Comparison of ENCODE assay signal across 1 cellular context in genomic region chr3:31762888-31763351, GRCh38.
TF ChIP-seq lines count a peak whose summit lies in the region.

No MANE protein-coding gene starts in this region.

TF ChIP-seq in HEK293, 187 proteins besides CTCF, POLR2A, EP300 and RAD21 (continued from another document and continues in another):
- TF ChIP-seq ZNF501 (tag by site-specific recombination; IDR thresholded peaks at IDR 0.05) (no peak), GFI1B (tag by site-specific recombination; IDR thresholded peaks at IDR 0.05) (no peak), ZNF23 (tag by site-specific recombination; IDR thresholded peaks at IDR 0.05; ENCODE audit: borderline replicate concordance) (no peak), ZNF423 (tag by site-specific recombination; IDR thresholded peaks at IDR 0.05) (no peak), TSHZ1 (tag by site-specific recombination; IDR thresholded peaks at IDR 0.05; ENCODE audit: borderline replicate concordance) (no peak), ZNF76 (tag by site-specific recombination; IDR thresholded peaks at IDR 0.05; ENCODE audit: borderline replicate concordance, low read depth) (no peak), ZSCAN30 (tag by site-specific recombination; IDR thresholded peaks at IDR 0.05) (no peak), ZNF274 (IDR thresholded peaks at IDR 0.05; ENCODE audit: low read length) (no peak), ZNF274 (tag by site-specific recombination; IDR thresholded peaks at IDR 0.05; ENCODE audit: borderline replicate concordance) (no peak), GLI2 (tag by site-specific recombination; IDR thresholded peaks at IDR 0.05; ENCODE audit: borderline replicate concordance, low read depth) (peak; percentile 46; the same call in 1 of the 2 replicates), ZNF398 (tag by site-specific recombination; IDR thresholded peaks at IDR 0.05) (no peak), ZFHX2 (tag by site-specific recombination; conservative IDR thresholded peaks at IDR 0.05) (no peak), MYNN (tag by site-specific recombination; IDR thresholded peaks at IDR 0.05; ENCODE audit: borderline replicate concordance) (no peak), ZNF621 (tag by site-specific recombination; IDR thresholded peaks at IDR 0.05) (no peak), ZFP3 (tag by site-specific recombination; IDR thresholded peaks at IDR 0.05; ENCODE audit: low read depth) (no peak), ZNF341 (tag by site-specific recombination; IDR thresholded peaks at IDR 0.05; ENCODE audit: low read depth) (no peak), ZNF26 (tag by site-specific recombination; IDR thresholded peaks at IDR 0.05) (no peak), ZFP69B (tag by site-specific recombination; IDR thresholded peaks at IDR 0.05) (no peak; the same call in 1 of the 2 replicates), ZSCAN5A (tag by site-specific recombination; IDR thresholded peaks at IDR 0.05) (no peak), KLF17 (tag by site-specific recombination; IDR thresholded peaks at IDR 0.05) (no peak), ZBTB44 (tag by site-specific recombination; IDR thresholded peaks at IDR 0.05) (no peak), SALL2 (tag by site-specific recombination; IDR thresholded peaks at IDR 0.05; ENCODE audit: borderline replicate concordance) (no peak), ZNF146 (tag by site-specific recombination; IDR thresholded peaks at IDR 0.05) (0 out of 2 replicates have a peak, but pooled peaks have one; percentile 5), ZBTB6 (tag by site-specific recombination; IDR thresholded peaks at IDR 0.05) (no peak), ZNF777 (tag by site-specific recombination; IDR thresholded peaks at IDR 0.05; ENCODE audit: borderline replicate concordance) (no peak), ZNF404 (tag by site-specific recombination; IDR thresholded peaks at IDR 0.05) (no peak), BCL6B (tag by site-specific recombination; IDR thresholded peaks at IDR 0.05) (no peak), ZNF555 (tag by site-specific recombination; conservative IDR thresholded peaks at IDR 0.05) (no peak), ZNF174 (tag by site-specific recombination; IDR thresholded peaks at IDR 0.05) (no peak), ZNF600 (tag by site-specific recombination; IDR thresholded peaks at IDR 0.05) (peak; percentile 59; the same call in 1 of the 2 replicates), ZNF585B (tag by site-specific recombination; IDR thresholded peaks at IDR 0.05) (no peak), ZEB2 (tag by site-specific recombination; IDR thresholded peaks at IDR 0.05) (peak; percentile 56; the same call in 1 of the 2 replicates), OSR2 (tag by site-specific recombination; IDR thresholded peaks at IDR 0.05) (peak; percentile 92), PBX3 (CRISPR knock-in tag; IDR thresholded peaks at IDR 0.05) (no peak), ZNF184 (tag by site-specific recombination; IDR thresholded peaks at IDR 0.05) (no peak), ZNF132 (tag by site-specific recombination; IDR thresholded peaks at IDR 0.05; ENCODE audit: borderline replicate concordance) (no peak), ZNF138 (tag by site-specific recombination; IDR thresholded peaks at IDR 0.05; ENCODE audit: borderline replicate concordance) (no peak), ZNF280C (tag by site-specific recombination; IDR thresholded peaks at IDR 0.05) (no peak), ZNF18 (tag by site-specific recombination; IDR thresholded peaks at IDR 0.05) (no peak), ZNF626 (tag by site-specific recombination; IDR thresholded peaks at IDR 0.05) (no peak)
